Comparison of ENCODE assay signal across 2 cellular contexts in genomic region chr11:61714916-61715315, GRCh38.
TF ChIP-seq lines count a peak whose summit lies in the region.

No MANE protein-coding gene starts in this region.

TF ChIP-seq in HEK293, 187 proteins besides CTCF, POLR2A, EP300 and RAD21 (continued from another document):
- TF ChIP-seq, protein P1, sequence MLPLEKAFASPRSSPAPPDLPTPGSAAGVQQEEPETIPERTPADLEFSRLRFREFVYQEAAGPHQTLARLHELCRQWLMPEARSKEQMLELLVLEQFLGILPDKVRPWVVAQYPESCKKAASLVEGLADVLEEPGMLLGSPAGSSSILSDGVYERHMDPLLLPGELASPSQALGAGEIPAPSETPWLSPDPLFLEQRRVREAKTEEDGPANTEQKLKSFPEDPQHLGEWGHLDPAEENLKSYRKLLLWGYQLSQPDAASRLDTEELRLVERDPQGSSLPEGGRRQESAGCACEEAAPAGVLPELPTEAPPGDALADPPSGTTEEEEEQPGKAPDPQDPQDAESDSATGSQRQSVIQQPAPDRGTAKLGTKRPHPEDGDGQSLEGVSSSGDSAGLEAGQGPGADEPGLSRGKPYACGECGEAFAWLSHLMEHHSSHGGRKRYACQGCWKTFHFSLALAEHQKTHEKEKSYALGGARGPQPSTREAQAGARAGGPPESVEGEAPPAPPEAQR (tag by site-specific recombination; IDR thresholded peaks at IDR 0.05) = no peak
- TF ChIP-seq, protein P2, sequence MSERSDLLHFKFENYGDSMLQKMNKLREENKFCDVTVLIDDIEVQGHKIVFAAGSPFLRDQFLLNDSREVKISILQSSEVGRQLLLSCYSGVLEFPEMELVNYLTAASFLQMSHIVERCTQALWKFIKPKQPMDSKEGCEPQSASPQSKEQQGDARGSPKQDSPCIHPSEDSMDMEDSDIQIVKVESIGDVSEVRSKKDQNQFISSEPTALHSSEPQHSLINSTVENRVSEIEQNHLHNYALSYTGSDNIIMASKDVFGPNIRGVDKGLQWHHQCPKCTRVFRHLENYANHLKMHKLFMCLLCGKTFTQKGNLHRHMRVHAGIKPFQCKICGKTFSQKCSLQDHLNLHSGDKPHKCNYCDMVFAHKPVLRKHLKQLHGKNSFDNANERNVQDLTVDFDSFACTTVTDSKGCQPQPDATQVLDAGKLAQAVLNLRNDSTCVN (tag by site-specific recombination; optimal IDR thresholded peaks at IDR 0.05) = no peak
- TF ChIP-seq ZNF768 (tag by site-specific recombination; IDR thresholded peaks at IDR 0.05) (peak; percentile 84), ZNF76 (tag by site-specific recombination; IDR thresholded peaks at IDR 0.05; ENCODE audit: borderline replicate concordance, low read depth) (no peak), ZNF335 (tag by site-specific recombination; conservative IDR thresholded peaks at IDR 0.05) (no peak), ZNF623 (tag by site-specific recombination; IDR thresholded peaks at IDR 0.05) (no peak), ZBTB7A (tag by site-specific recombination; IDR thresholded peaks at IDR 0.05; ENCODE audit: low read depth) (no peak), ZNF664 (tag by site-specific recombination; IDR thresholded peaks at IDR 0.05) (peak; percentile 83)
- TF ChIP-seq, protein P3, sequence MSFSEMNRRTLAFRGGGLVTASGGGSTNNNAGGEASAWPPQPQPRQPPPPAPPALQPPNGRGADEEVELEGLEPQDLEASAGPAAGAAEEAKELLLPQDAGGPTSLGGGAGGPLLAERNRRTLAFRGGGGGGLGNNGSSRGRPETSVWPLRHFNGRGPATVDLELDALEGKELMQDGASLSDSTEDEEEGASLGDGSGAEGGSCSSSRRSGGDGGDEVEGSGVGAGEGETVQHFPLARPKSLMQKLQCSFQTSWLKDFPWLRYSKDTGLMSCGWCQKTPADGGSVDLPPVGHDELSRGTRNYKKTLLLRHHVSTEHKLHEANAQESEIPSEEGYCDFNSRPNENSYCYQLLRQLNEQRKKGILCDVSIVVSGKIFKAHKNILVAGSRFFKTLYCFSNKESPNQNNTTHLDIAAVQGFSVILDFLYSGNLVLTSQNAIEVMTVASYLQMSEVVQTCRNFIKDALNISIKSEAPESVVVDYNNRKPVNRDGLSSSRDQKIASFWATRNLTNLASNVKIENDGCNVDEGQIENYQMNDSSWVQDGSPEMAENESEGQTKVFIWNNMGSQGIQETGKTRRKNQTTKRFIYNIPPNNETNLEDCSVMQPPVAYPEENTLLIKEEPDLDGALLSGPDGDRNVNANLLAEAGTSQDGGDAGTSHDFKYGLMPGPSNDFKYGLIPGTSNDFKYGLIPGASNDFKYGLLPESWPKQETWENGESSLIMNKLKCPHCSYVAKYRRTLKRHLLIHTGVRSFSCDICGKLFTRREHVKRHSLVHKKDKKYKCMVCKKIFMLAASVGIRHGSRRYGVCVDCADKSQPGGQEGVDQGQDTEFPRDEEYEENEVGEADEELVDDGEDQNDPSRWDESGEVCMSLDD (tag by site-specific recombination; IDR thresholded peaks at IDR 0.05) = no peak

TF ChIP-seq in K562, 482 proteins besides CTCF, POLR2A, EP300 and RAD21 (continued from another document):
- TF ChIP-seq ZFP36 (IDR thresholded peaks at IDR 0.05; ENCODE audit: low read depth, low read length, partially characterized antibody) (peak; percentile 78), KDM1A (IDR thresholded peaks at IDR 0.05) (peak in 1 of 2 experiments; percentile 43; a peak in 1 of 4 replicates), RBM25 (IDR thresholded peaks at IDR 0.05; ENCODE audit: low read depth, low read length, severe bottlenecking) (peak; percentile 77), ZZZ3 (IDR thresholded peaks at IDR 0.05) (no peak), BCOR (IDR thresholded peaks at IDR 0.05) (peak; percentile 72), ZNF316 (IDR thresholded peaks at IDR 0.05) (no peak), KLF6 (CRISPR knock-in tag; IDR thresholded peaks at IDR 0.05; ENCODE audit: borderline replicate concordance) (no peak)
